ENCODE assay signal across 9 cellular contexts in the genomic region with DNA sequence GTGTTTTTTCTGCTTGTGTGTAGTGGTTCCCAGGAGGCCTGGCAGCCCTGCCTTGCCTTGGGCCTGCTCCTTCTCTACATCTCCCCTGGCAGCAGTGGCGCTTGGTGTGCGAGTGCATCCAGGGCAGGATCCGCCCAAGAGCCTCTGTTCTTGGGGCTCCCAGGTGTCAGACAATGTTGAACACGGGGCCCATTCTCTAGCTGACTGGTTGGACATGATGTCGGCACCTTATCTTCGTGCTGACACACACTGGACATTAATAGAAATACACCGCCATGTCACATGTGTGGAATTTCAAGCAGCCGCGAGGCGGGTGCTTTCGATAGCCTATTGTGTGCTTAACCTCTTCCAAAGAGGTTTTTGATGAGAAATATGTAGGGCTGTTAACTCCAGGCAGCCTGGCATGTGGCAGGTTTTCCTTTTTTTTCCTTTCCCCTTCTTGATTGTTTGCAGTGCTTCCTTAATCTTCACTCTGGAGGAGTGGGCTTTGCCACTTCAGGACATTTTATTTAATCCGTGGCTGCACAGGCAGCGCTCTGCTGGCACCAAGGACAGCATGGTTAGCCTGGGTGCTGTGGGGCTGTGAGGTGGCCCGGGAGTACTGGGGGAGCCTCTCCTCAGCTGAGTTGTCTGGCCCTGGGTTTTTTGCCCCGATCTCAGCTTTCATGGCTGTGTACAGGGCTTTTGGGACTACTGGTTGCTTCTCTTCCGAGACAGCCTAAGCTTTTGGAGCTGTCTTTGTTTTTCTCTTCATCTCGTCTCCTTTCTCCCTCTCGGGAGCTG. TPM values are rescaled to one million over a fixed set of nuclear protein-coding genes. Genes with fewer than 3 reads are reported as not detected.
DNase-seq lines count a peak whose midpoint lies in the region; ATAC-seq, FAIRE-seq and TF ChIP-seq lines count a peak whose summit lies in the region.
"Had no signal": no experiment of that assay in that cellular context is flagged by ENCODE, and none has a peak within 500 bp of the region (broad histone marks: within the 10 kb centered on the region; RNA-seq: fewer than 3 reads in every experiment).

No MANE protein-coding gene starts in this region.

- no peaks in the 10 kb centered on the region for H3K4me1 Mint-ChIP-seq in activated CD4-positive, alpha-beta T cell treated with anti-CD3 and anti-CD28 coated beads for 36 hours
- H3K4me1 Mint-ChIP-seq in astrocyte (ENCODE audit: low read depth, unreplicated experiment) = peaks cover 21% of the 10 kb centered on the region

- no peak overlapping the region for H3K27ac ChIP-seq in astrocyte (ENCODE audit: low read depth, low read length)

- H3K36me3 ChIP-seq in astrocyte (ENCODE audit: insufficient read depth, low read length) = no peaks in the 10 kb centered on the region

- FAIRE-seq in astrocyte (lab: Jason Lieb, UNC) (no peak), urothelium cell line (lab: Jason Lieb, UNC) (peak; percentile 32)

- CTCF ChIA-PET in activated CD4-positive, alpha-beta T cell treated with anti-CD3 and anti-CD28 coated beads for 36 hours (lab: Charles Lee) = no interaction called here

- no peaks in the 10 kb centered on the region for H3K9me3 ChIP-seq in astrocyte (ENCODE audit: insufficient read depth, low read depth, low read length)

- no peaks in the 10 kb centered on the region for H3K27me3 ChIP-seq in astrocyte (ENCODE audit: insufficient read depth, low read length)

- intact Hi-C loops in activated CD4-positive, alpha-beta T cell treated with anti-CD3 and anti-CD28 coated beads for 36 hours (cut with DNase I, micrococcal nuclease) = no loop called here

- ATAC-seq in activated CD4-positive, alpha-beta T cell treated with anti-CD3 and anti-CD28 coated beads for 36 hours = no peak
- ATAC-seq in HG02938 (IDR thresholded peaks at IDR 0.05; ENCODE audit: unreplicated experiment) = no peak

- H4K20me1 ChIP-seq in astrocyte (ENCODE audit: insufficient read depth, low read length) = peaks cover 10% of the 10 kb centered on the region

- peaks cover 6% of the 10 kb centered on the region for H3K36me3 Mint-ChIP-seq in activated CD4-positive, alpha-beta T cell treated with anti-CD3 and anti-CD28 coated beads for 36 hours (ENCODE audit: low read depth)
- peaks cover 20% of the 10 kb centered on the region for H3K36me3 Mint-ChIP-seq in astrocyte (ENCODE audit: low read depth, unreplicated experiment)

- H3K27me3 Mint-ChIP-seq in activated CD4-positive, alpha-beta T cell treated with anti-CD3 and anti-CD28 coated beads for 36 hours = no peaks in the 10 kb centered on the region
- peaks cover 1% of the 10 kb centered on the region for H3K27me3 Mint-ChIP-seq in astrocyte (ENCODE audit: low read depth, unreplicated experiment)
- H3K27me3 Mint-ChIP-seq: naive B cell had no signal

- peak overlapping the region; percentile 19 for H2AFZ ChIP-seq in astrocyte (ENCODE audit: low read depth, low read length)

- no peaks in the 10 kb centered on the region for H3K79me2 ChIP-seq in astrocyte (ENCODE audit: insufficient read depth, low read length)

- H3K4me3 Mint-ChIP-seq in activated CD4-positive, alpha-beta T cell treated with anti-CD3 and anti-CD28 coated beads for 36 hours = no peak overlapping the region
- H3K4me3 Mint-ChIP-seq in astrocyte (ENCODE audit: unreplicated experiment) = no peak overlapping the region
- H3K4me3 Mint-ChIP-seq: naive B cell had no signal

- no peak for DNase-seq in activated CD4-positive, alpha-beta T cell treated with anti-CD3 and anti-CD28 coated beads for 36 hours
- no peak for DNase-seq in activated CD4-positive, alpha-beta T cell treated with anti-CD3 and anti-CD28 coated beads for 48 hours
- peak; percentile 74 for DNase-seq in astrocyte (ENCODE audit: low read depth)
- DNase-seq in islet precursor cell = peak; percentile 67
- peak; percentile 68 for DNase-seq in urothelium cell line (ENCODE audit: low spot score)
- DNase-seq in NAMALWA (ENCODE audit: low spot score) = no peak
- no peak for DNase-seq in activated effector memory CD4-positive, alpha-beta T cell treated with anti-CD3 and anti-CD28 coated beads, Interleukin-2, amount 50 U/mL, for 16 hours
- DNase-seq: naive B cell had no signal

- POLR2A ChIA-PET in activated CD4-positive, alpha-beta T cell treated with anti-CD3 and anti-CD28 coated beads for 36 hours (lab: Charles Lee) = no interaction called here

- peak; percentile 17 for TF ChIP-seq CTCF in astrocyte (IDR thresholded peaks at IDR 0.05; ENCODE audit: insufficient read depth, low read depth, low read length)

- H3K9me3 Mint-ChIP-seq in activated CD4-positive, alpha-beta T cell treated with anti-CD3 and anti-CD28 coated beads for 36 hours (ENCODE audit: low read depth) = no peaks in the 10 kb centered on the region
- H3K9me3 Mint-ChIP-seq in astrocyte (ENCODE audit: unreplicated experiment) = peaks cover 2% of the 10 kb centered on the region
- H3K9me3 Mint-ChIP-seq: naive B cell had no signal

- no peak overlapping the region for H3K9ac ChIP-seq in astrocyte (ENCODE audit: low read length)

- peak overlapping the region; percentile 3 for H3K27ac Mint-ChIP-seq in activated CD4-positive, alpha-beta T cell treated with anti-CD3 and anti-CD28 coated beads for 36 hours
- H3K27ac Mint-ChIP-seq in astrocyte (ENCODE audit: unreplicated experiment) = peak overlapping the region; percentile 89

- H3K4me2 ChIP-seq in astrocyte (ENCODE audit: low read length) = peak overlapping the region; percentile 79

- peaks cover 14% of the 10 kb centered on the region for H3K4me1 ChIP-seq in astrocyte (ENCODE audit: insufficient read depth, low read length)

- H3K4me3 ChIP-seq in astrocyte (ENCODE audit: insufficient read depth, low read depth, low read length) = peak overlapping the region; percentile 21

RNA-seq across cellular contexts. Expression of gene CHCHD6, which starts 42.5 kb away (rescaled TPM):
- total RNA-seq in activated CD4-positive, alpha-beta T cell treated with anti-CD3 and anti-CD28 coated beads for 36 hours = 10 to 100 TPM; 17.1 to 17.7 TPM
- 21.1 TPM in 2 replicates for total RNA-seq in astrocyte

Comparison
In these comparisons a context has a peak if more than half of its experiments do, and no peak if none do; other contexts are left out.
1. DNase-seq: peak in astrocyte (single experiment), islet precursor cell (single experiment) and urothelium cell line (single experiment); none in activated CD4-positive, alpha-beta T cell treated with anti-CD3 and anti-CD28 coated beads for 36 hours (single experiment), activated CD4-positive, alpha-beta T cell treated with anti-CD3 and anti-CD28 coated beads for 48 hours (single experiment), NAMALWA (single experiment) and activated effector memory CD4-positive, alpha-beta T cell treated with anti-CD3 and anti-CD28 coated beads, Interleukin-2, amount 50 U/mL, for 16 hours (single experiment).